Comparison of ENCODE assay signal across 9 cellular contexts in genomic region chr9:120878188-120879130, GRCh38. TPM values are rescaled to one million over a fixed set of nuclear protein-coding genes. Genes with fewer than 3 reads are reported as not detected.
A peak's percentile ranks its signal among the peaks of the same experiment; 100 is the strongest.
DNase-seq lines count a peak whose midpoint lies in the region; ATAC-seq and TF ChIP-seq lines count a peak whose summit lies in the region.
"Had no signal": no experiment of that assay in that cellular context is flagged by ENCODE, and none has a peak within 500 bp of the region (broad histone marks: within the 10 kb centered on the region; RNA-seq: fewer than 3 reads in every experiment).

No MANE protein-coding gene starts in this region.

- peaks cover 50 to 61% of the 10 kb centered on the region in 2 donors for H3K4me1 ChIP-seq in naive thymus-derived CD4-positive, alpha-beta T cell (ENCODE audit: control insufficient read depth in 2 of 2, insufficient read depth in 2 of 2, low read length in 2 of 2)

- H3K27me3 ChIP-seq in naive thymus-derived CD4-positive, alpha-beta T cell (ENCODE audit: control insufficient read depth in 2 of 2, insufficient read depth in 2 of 2, low read length in 2 of 2) = no peaks in the 10 kb centered on the region

- POLR2A ChIA-PET in naive thymus-derived CD4-positive, alpha-beta T cell (lab: Charles Lee) = interaction anchor here (1.0 to 16.9 kb wide), 8 partner anchors 10 to 85 kb away, joined by 3 to 703 read pairs (median 24); partner anchors contain the start of genes FBXW2 and TRAF1
- POLR2A ChIA-PET in HEK293T (lab: Yijun Ruan, JAX) = interaction anchor here (1.0 to 1.6 kb wide), 2 partner anchors 39 to 85 kb away, joined by 3 to 4 read pairs; partner anchors contain the start of gene FBXW2

- no peaks in the 10 kb centered on the region for H3K9me3 ChIP-seq in naive thymus-derived CD4-positive, alpha-beta T cell (ENCODE audit: control insufficient read depth in 2 of 3, low read length in 3 of 3)

- peaks cover 84% of the 10 kb centered on the region for H3K4me1 Mint-ChIP-seq in activated T-cell treated with anti-CD3 and anti-CD28 coated beads, Interleukin-2, amount 50 U/mL, for 72 hours (ENCODE audit: low read depth)
- H3K4me1 Mint-ChIP-seq in naive thymus-derived CD4-positive, alpha-beta T cell = peaks cover 47 to 83% (median 79%) of the 10 kb centered on the region in 7 donors

- peaks cover 11 to 27% of the 10 kb centered on the region in 2 donors for H3K36me3 Mint-ChIP-seq in activated T-cell treated with anti-CD3 and anti-CD28 coated beads, Interleukin-2, amount 50 U/mL, for 72 hours (ENCODE audit: insufficient read depth in 2 of 2)
- peaks cover 0 to 40% (median 5%) of the 10 kb centered on the region in 5 donors for H3K36me3 Mint-ChIP-seq in naive thymus-derived CD4-positive, alpha-beta T cell

- no peaks in the 10 kb centered on the region for H3K27me3 Mint-ChIP-seq in activated T-cell treated with anti-CD3 and anti-CD28 coated beads, Interleukin-2, amount 50 U/mL, for 72 hours (ENCODE audit: low read depth)
- H3K27me3 Mint-ChIP-seq in naive thymus-derived CD4-positive, alpha-beta T cell = no peaks in the 10 kb centered on the region

- CTCF ChIA-PET in naive thymus-derived CD4-positive, alpha-beta T cell (lab: Charles Lee) = interaction anchor here (0.9 to 4.7 kb wide), 4 partner anchors 12 to 49 kb away, joined by 3 to 24 read pairs (median 4); no protein-coding TSS in a partner anchor
- CTCF ChIA-PET in HEK293T (lab: Yijun Ruan, JAX) = interaction anchor here (0.7 kb wide), 1 partner anchor 16 kb away, joined by 3 read pairs; no protein-coding TSS in a partner anchor

- in situ Hi-C loops in KBM-7 (cut with MboI; ENCODE audit: low pct_unique_long_range_greater_than_20kb, low sequenced_read_pairs) = no loop called here

- H3K9me3 Mint-ChIP-seq in activated T-cell treated with anti-CD3 and anti-CD28 coated beads, Interleukin-2, amount 50 U/mL, for 72 hours = no peaks in the 10 kb centered on the region
- H3K9me3 Mint-ChIP-seq in naive thymus-derived CD4-positive, alpha-beta T cell = peaks cover 0 to 1% (median 0%) of the 10 kb centered on the region in 11 donors

- H3K36me3 ChIP-seq in naive thymus-derived CD4-positive, alpha-beta T cell (ENCODE audit: control insufficient read depth in 2 of 3, insufficient read depth in 3 of 3, low read length in 3 of 3) = peaks cover 0 to 11% (median 0%) of the 10 kb centered on the region in 3 experiments

- H3K4me3 ChIP-seq in naive thymus-derived CD4-positive, alpha-beta T cell (ENCODE audit: low read length) = peak overlapping the region; percentile 82

- DNase-seq in DMS153 (lab: John Stamatoyannopoulos, UW) (peak; percentile 20), KBM-7 (peak; percentile 68), NCI-H187 (lab: John Stamatoyannopoulos, UW) (no peak), HEK293T (ENCODE audit: extremely low spot score) (no peak)
- DNase-seq in activated T-cell treated with anti-CD3 and anti-CD28 coated beads, Interleukin-2, amount 50 U/mL, for 72 hours = peak in 1 of 2 donors; percentile 37
- peak in 3 of 9 donors; percentile 7 to 38 (median 11) for DNase-seq in naive thymus-derived CD4-positive, alpha-beta T cell
- DNase-seq: NCI-H2107 had no signal

- ATAC-seq in activated T-cell treated with anti-CD3 and anti-CD28 coated beads, Interleukin-2, amount 50 U/mL, for 72 hours (replicated peaks in 1 of 2) = no peak
- ATAC-seq in naive thymus-derived CD4-positive, alpha-beta T cell = no peak
- ATAC-seq in GM21381 (IDR thresholded peaks at IDR 0.05; ENCODE audit: unreplicated experiment) = no peak
- ATAC-seq in GM19455 (IDR thresholded peaks at IDR 0.05; ENCODE audit: unreplicated experiment) = no peak

- H3K4me3 Mint-ChIP-seq in activated T-cell treated with anti-CD3 and anti-CD28 coated beads, Interleukin-2, amount 50 U/mL, for 72 hours = peak overlapping the region; percentile 89 to 93
- peak overlapping the region; percentile 89 to 98 (median 94) for H3K4me3 Mint-ChIP-seq in naive thymus-derived CD4-positive, alpha-beta T cell

- H3K27ac Mint-ChIP-seq in activated T-cell treated with anti-CD3 and anti-CD28 coated beads, Interleukin-2, amount 50 U/mL, for 72 hours = peak overlapping the region; percentile 84
- peak overlapping the region; percentile 93 to 99 (median 96) for H3K27ac Mint-ChIP-seq in naive thymus-derived CD4-positive, alpha-beta T cell

- intact Hi-C loops in naive thymus-derived CD4-positive, alpha-beta T cell (cut with micrococcal nuclease) = loop anchor here (1.0 kb wide), 3 partner anchors 14 to 103 kb away; no protein-coding TSS in a partner anchor

- peak overlapping the region; percentile 94 for H3K27ac ChIP-seq in naive thymus-derived CD4-positive, alpha-beta T cell (ENCODE audit: low read depth, low read length)

TF ChIP-seq in HEK293T, 16 proteins besides CTCF, POLR2A, EP300 and RAD21:
- no peak for TF ChIP-seq BHLHE40 (IDR thresholded peaks at IDR 0.05; ENCODE audit: borderline replicate concordance)
- TF ChIP-seq HDGF (IDR thresholded peaks at IDR 0.05; ENCODE audit: borderline replicate concordance) = no peak
- TF ChIP-seq TARDBP (IDR thresholded peaks at IDR 0.05) = no peak
- no peak for TF ChIP-seq ZNF384 (IDR thresholded peaks at IDR 0.05)
- TF ChIP-seq FOXA1 (IDR thresholded peaks at IDR 0.05) = no peak
- TF ChIP-seq SP1 (IDR thresholded peaks at IDR 0.05) = no peak
- no peak for TF ChIP-seq CTBP1 (IDR thresholded peaks at IDR 0.05; ENCODE audit: borderline replicate concordance)
- no peak for TF ChIP-seq ARNT (IDR thresholded peaks at IDR 0.05)
- no peak for TF ChIP-seq ELF4 (IDR thresholded peaks at IDR 0.05)
- TF ChIP-seq LEF1 (IDR thresholded peaks at IDR 0.05; ENCODE audit: borderline replicate concordance) = no peak
- TF ChIP-seq FOXK2 (IDR thresholded peaks at IDR 0.05) = no peak

RNA-seq across cellular contexts. Expression of gene PHF19, which starts 1.5 kb away (rescaled TPM):
- total RNA-seq in activated T-cell treated with anti-CD3 and anti-CD28 coated beads, Interleukin-2, amount 50 U/mL, for 72 hours = 100 to 1,000 TPM; 166 to 222 TPM
- total RNA-seq in naive thymus-derived CD4-positive, alpha-beta T cell = 100 to 1,000 TPM in 3 of 5 experiments, 10 to 100 TPM in 2; 65.9 to 271 (median 197) TPM
- 10 to 100 TPM; 13.1 to 16.5 TPM for polyA plus RNA-seq in naive thymus-derived CD4-positive, alpha-beta T cell

RNA-seq across cellular contexts. Expression of gene PSMD5, which starts 35.7 kb away (rescaled TPM):
- total RNA-seq in activated T-cell treated with anti-CD3 and anti-CD28 coated beads, Interleukin-2, amount 50 U/mL, for 72 hours = 10 to 100 TPM; 48.6 to 59.0 TPM
- 10 to 100 TPM; 33.5 to 63.9 (median 44.0) TPM for total RNA-seq in naive thymus-derived CD4-positive, alpha-beta T cell
- polyA plus RNA-seq in naive thymus-derived CD4-positive, alpha-beta T cell = 10 to 100 TPM; 22.3 to 29.2 TPM

RNA-seq across cellular contexts. Expression of gene TRAF1, which starts 48.1 kb away (rescaled TPM):
- 100 to 1,000 TPM in 1 of 2 donors, 10 to 100 TPM in 1; 91.6 to 101 TPM for total RNA-seq in activated T-cell treated with anti-CD3 and anti-CD28 coated beads, Interleukin-2, amount 50 U/mL, for 72 hours
- 100 to 1,000 TPM in 2 of 5 experiments, 10 to 100 TPM in 3; 58.7 to 131 (median 98.2) TPM for total RNA-seq in naive thymus-derived CD4-positive, alpha-beta T cell
- polyA plus RNA-seq in naive thymus-derived CD4-positive, alpha-beta T cell = 1 to 10 TPM; 3.7 to 6.6 TPM

Comparison
In these comparisons a context has a peak if more than half of its experiments do, and no peak if none do; other contexts are left out.
1. DNase-seq: peak in DMS153 (single experiment) and KBM-7 (single experiment); none in NCI-H187 (0 of 2) and HEK293T (single experiment).